In the genomic region with DNA sequence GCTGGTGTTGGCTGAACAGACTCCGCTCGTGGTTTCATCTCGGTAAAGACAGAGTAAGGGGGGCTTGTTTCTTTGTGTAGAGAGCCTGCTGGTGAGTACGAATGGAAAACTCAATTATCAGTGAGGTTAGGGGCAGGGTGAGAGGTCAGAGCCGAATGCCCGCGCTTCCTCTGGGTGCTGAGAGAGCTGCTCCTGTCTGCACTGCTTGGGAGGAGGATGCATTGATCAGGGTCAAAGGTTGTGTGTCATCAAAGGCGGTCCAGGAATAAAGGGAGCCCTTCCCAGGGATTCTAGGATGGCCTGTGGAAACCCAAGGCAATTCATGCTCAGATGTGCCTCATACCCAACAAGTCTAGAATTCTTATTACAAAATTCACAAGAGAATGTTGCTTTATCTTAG, we compare ENCODE assay signal across 2 cellular contexts.
TF ChIP-seq lines count a peak whose summit lies in the region.

No MANE protein-coding gene starts in this region.

TF ChIP-seq in GM23338, 12 proteins besides CTCF, POLR2A, EP300 and RAD21 (continues in another document):
- TF ChIP-seq CREB1 (CRISPR knock-in tag; IDR thresholded peaks at IDR 0.05; ENCODE audit: low read depth) (no peak), STAT1 (IDR thresholded peaks at IDR 0.05; ENCODE audit: unreplicated experiment) (no peak), NANOG (IDR thresholded peaks at IDR 0.05; ENCODE audit: borderline replicate concordance) (no peak), EZH2phosphoT487 (IDR thresholded peaks at IDR 0.05; ENCODE audit: unreplicated experiment) (no peak), ZNF331 (CRISPR knock-in tag; IDR thresholded peaks at IDR 0.05; ENCODE audit: low read depth) (no peak), ZNF114 (CRISPR knock-in tag; IDR thresholded peaks at IDR 0.05) (no peak), EZH2 (IDR thresholded peaks at IDR 0.05; ENCODE audit: low read depth, unreplicated experiment) (no peak)
- TF ChIP-seq, protein P1, sequence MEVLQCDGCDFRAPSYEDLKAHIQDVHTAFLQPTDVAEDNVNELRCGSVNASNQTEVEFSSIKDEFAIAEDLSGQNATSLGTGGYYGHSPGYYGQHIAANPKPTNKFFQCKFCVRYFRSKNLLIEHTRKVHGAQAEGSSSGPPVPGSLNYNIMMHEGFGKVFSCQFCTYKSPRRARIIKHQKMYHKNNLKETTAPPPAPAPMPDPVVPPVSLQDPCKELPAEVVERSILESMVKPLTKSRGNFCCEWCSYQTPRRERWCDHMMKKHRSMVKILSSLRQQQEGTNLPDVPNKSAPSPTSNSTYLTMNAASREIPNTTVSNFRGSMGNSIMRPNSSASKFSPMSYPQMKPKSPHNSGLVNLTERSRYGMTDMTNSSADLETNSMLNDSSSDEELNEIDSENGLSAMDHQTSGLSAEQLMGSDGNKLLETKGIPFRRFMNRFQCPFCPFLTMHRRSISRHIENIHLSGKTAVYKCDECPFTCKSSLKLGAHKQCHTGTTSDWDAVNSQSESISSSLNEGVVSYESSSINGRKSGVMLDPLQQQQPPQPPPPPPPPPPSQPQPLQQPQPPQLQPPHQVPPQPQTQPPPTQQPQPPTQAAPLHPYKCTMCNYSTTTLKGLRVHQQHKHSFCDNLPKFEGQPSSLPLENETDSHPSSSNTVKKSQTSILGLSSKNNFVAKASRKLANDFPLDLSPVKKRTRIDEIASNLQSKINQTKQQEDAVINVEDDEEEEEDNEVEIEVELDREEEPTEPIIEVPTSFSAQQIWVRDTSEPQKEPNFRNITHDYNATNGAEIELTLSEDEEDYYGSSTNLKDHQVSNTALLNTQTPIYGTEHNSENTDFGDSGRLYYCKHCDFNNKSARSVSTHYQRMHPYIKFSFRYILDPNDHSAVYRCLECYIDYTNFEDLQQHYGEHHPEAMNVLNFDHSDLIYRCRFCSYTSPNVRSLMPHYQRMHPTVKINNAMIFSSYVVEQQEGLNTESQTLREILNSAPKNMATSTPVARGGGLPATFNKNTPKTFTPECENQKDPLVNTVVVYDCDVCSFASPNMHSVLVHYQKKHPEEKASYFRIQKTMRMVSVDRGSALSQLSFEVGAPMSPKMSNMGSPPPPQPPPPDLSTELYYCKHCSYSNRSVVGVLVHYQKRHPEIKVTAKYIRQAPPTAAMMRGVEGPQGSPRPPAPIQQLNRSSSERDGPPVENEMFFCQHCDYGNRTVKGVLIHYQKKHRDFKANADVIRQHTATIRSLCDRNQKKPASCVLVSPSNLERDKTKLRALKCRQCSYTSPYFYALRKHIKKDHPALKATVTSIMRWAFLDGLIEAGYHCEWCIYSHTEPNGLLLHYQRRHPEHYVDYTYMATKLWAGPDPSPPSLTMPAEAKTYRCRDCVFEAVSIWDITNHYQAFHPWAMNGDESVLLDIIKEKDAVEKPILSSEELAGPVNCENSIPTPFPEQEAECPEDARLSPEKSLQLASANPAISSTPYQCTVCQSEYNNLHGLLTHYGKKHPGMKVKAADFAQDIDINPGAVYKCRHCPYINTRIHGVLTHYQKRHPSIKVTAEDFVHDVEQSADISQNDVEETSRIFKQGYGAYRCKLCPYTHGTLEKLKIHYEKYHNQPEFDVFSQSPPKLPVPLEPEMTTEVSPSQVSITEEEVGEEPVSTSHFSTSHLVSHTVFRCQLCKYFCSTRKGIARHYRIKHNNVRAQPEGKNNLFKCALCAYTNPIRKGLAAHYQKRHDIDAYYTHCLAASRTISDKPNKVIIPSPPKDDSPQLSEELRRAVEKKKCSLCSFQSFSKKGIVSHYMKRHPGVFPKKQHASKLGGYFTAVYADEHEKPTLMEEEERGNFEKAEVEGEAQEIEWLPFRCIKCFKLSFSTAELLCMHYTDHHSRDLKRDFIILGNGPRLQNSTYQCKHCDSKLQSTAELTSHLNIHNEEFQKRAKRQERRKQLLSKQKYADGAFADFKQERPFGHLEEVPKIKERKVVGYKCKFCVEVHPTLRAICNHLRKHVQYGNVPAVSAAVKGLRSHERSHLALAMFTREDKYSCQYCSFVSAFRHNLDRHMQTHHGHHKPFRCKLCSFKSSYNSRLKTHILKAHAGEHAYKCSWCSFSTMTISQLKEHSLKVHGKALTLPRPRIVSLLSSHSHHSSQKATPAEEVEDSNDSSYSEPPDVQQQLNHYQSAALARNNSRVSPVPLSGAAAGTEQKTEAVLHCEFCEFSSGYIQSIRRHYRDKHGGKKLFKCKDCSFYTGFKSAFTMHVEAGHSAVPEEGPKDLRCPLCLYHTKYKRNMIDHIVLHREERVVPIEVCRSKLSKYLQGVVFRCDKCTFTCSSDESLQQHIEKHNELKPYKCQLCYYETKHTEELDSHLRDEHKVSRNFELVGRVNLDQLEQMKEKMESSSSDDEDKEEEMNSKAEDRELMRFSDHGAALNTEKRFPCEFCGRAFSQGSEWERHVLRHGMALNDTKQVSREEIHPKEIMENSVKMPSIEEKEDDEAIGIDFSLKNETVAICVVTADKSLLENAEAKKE (CRISPR knock-in tag; IDR thresholded peaks at IDR 0.05): no peak
- TF ChIP-seq, protein P2, sequence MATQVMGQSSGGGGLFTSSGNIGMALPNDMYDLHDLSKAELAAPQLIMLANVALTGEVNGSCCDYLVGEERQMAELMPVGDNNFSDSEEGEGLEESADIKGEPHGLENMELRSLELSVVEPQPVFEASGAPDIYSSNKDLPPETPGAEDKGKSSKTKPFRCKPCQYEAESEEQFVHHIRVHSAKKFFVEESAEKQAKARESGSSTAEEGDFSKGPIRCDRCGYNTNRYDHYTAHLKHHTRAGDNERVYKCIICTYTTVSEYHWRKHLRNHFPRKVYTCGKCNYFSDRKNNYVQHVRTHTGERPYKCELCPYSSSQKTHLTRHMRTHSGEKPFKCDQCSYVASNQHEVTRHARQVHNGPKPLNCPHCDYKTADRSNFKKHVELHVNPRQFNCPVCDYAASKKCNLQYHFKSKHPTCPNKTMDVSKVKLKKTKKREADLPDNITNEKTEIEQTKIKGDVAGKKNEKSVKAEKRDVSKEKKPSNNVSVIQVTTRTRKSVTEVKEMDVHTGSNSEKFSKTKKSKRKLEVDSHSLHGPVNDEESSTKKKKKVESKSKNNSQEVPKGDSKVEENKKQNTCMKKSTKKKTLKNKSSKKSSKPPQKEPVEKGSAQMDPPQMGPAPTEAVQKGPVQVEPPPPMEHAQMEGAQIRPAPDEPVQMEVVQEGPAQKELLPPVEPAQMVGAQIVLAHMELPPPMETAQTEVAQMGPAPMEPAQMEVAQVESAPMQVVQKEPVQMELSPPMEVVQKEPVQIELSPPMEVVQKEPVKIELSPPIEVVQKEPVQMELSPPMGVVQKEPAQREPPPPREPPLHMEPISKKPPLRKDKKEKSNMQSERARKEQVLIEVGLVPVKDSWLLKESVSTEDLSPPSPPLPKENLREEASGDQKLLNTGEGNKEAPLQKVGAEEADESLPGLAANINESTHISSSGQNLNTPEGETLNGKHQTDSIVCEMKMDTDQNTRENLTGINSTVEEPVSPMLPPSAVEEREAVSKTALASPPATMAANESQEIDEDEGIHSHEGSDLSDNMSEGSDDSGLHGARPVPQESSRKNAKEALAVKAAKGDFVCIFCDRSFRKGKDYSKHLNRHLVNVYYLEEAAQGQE (IDR thresholded peaks at IDR 0.05; ENCODE audit: unreplicated experiment): no peak
- TF ChIP-seq, protein P3, sequence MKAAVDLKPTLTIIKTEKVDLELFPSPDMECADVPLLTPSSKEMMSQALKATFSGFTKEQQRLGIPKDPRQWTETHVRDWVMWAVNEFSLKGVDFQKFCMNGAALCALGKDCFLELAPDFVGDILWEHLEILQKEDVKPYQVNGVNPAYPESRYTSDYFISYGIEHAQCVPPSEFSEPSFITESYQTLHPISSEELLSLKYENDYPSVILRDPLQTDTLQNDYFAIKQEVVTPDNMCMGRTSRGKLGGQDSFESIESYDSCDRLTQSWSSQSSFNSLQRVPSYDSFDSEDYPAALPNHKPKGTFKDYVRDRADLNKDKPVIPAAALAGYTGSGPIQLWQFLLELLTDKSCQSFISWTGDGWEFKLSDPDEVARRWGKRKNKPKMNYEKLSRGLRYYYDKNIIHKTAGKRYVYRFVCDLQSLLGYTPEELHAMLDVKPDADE (IDR thresholded peaks at IDR 0.05): no peak

TF ChIP-seq in H1, 55 proteins besides CTCF, POLR2A, EP300 and RAD21:
- TF ChIP-seq RBBP5 (IDR thresholded peaks at IDR 0.05; ENCODE audit: borderline replicate concordance, low read depth, low read length) (no peak), SP4 (IDR thresholded peaks at IDR 0.05; ENCODE audit: low read length) (no peak), ASH2L (IDR thresholded peaks at IDR 0.05; ENCODE audit: low read length) (no peak), EZH2 (IDR thresholded peaks at IDR 0.05; ENCODE audit: low read depth, low read length, severe bottlenecking) (no peak), HDAC2 (IDR thresholded peaks at IDR 0.05; ENCODE audit: borderline replicate concordance in 1 of 2, low read depth in 2 of 2, low read length in 2 of 2) (no peak)
- TF ChIP-seq, protein P4, sequence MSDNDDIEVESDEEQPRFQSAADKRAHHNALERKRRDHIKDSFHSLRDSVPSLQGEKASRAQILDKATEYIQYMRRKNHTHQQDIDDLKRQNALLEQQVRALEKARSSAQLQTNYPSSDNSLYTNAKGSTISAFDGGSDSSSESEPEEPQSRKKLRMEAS (IDR thresholded peaks at IDR 0.05): no peak
- TF ChIP-seq, protein P5, sequence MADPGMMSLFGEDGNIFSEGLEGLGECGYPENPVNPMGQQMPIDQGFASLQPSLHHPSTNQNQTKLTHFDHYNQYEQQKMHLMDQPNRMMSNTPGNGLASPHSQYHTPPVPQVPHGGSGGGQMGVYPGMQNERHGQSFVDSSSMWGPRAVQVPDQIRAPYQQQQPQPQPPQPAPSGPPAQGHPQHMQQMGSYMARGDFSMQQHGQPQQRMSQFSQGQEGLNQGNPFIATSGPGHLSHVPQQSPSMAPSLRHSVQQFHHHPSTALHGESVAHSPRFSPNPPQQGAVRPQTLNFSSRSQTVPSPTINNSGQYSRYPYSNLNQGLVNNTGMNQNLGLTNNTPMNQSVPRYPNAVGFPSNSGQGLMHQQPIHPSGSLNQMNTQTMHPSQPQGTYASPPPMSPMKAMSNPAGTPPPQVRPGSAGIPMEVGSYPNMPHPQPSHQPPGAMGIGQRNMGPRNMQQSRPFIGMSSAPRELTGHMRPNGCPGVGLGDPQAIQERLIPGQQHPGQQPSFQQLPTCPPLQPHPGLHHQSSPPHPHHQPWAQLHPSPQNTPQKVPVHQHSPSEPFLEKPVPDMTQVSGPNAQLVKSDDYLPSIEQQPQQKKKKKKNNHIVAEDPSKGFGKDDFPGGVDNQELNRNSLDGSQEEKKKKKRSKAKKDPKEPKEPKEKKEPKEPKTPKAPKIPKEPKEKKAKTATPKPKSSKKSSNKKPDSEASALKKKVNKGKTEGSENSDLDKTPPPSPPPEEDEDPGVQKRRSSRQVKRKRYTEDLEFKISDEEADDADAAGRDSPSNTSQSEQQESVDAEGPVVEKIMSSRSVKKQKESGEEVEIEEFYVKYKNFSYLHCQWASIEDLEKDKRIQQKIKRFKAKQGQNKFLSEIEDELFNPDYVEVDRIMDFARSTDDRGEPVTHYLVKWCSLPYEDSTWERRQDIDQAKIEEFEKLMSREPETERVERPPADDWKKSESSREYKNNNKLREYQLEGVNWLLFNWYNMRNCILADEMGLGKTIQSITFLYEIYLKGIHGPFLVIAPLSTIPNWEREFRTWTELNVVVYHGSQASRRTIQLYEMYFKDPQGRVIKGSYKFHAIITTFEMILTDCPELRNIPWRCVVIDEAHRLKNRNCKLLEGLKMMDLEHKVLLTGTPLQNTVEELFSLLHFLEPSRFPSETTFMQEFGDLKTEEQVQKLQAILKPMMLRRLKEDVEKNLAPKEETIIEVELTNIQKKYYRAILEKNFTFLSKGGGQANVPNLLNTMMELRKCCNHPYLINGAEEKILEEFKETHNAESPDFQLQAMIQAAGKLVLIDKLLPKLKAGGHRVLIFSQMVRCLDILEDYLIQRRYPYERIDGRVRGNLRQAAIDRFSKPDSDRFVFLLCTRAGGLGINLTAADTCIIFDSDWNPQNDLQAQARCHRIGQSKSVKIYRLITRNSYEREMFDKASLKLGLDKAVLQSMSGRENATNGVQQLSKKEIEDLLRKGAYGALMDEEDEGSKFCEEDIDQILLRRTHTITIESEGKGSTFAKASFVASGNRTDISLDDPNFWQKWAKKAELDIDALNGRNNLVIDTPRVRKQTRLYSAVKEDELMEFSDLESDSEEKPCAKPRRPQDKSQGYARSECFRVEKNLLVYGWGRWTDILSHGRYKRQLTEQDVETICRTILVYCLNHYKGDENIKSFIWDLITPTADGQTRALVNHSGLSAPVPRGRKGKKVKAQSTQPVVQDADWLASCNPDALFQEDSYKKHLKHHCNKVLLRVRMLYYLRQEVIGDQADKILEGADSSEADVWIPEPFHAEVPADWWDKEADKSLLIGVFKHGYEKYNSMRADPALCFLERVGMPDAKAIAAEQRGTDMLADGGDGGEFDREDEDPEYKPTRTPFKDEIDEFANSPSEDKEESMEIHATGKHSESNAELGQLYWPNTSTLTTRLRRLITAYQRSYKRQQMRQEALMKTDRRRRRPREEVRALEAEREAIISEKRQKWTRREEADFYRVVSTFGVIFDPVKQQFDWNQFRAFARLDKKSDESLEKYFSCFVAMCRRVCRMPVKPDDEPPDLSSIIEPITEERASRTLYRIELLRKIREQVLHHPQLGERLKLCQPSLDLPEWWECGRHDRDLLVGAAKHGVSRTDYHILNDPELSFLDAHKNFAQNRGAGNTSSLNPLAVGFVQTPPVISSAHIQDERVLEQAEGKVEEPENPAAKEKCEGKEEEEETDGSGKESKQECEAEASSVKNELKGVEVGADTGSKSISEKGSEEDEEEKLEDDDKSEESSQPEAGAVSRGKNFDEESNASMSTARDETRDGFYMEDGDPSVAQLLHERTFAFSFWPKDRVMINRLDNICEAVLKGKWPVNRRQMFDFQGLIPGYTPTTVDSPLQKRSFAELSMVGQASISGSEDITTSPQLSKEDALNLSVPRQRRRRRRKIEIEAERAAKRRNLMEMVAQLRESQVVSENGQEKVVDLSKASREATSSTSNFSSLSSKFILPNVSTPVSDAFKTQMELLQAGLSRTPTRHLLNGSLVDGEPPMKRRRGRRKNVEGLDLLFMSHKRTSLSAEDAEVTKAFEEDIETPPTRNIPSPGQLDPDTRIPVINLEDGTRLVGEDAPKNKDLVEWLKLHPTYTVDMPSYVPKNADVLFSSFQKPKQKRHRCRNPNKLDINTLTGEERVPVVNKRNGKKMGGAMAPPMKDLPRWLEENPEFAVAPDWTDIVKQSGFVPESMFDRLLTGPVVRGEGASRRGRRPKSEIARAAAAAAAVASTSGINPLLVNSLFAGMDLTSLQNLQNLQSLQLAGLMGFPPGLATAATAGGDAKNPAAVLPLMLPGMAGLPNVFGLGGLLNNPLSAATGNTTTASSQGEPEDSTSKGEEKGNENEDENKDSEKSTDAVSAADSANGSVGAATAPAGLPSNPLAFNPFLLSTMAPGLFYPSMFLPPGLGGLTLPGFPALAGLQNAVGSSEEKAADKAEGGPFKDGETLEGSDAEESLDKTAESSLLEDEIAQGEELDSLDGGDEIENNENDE (IDR thresholded peaks at IDR 0.05; ENCODE audit: insufficient replicate concordance, low read length): no peak
